18 cellular contexts compared by ENCODE assay signal in the genomic region with DNA sequence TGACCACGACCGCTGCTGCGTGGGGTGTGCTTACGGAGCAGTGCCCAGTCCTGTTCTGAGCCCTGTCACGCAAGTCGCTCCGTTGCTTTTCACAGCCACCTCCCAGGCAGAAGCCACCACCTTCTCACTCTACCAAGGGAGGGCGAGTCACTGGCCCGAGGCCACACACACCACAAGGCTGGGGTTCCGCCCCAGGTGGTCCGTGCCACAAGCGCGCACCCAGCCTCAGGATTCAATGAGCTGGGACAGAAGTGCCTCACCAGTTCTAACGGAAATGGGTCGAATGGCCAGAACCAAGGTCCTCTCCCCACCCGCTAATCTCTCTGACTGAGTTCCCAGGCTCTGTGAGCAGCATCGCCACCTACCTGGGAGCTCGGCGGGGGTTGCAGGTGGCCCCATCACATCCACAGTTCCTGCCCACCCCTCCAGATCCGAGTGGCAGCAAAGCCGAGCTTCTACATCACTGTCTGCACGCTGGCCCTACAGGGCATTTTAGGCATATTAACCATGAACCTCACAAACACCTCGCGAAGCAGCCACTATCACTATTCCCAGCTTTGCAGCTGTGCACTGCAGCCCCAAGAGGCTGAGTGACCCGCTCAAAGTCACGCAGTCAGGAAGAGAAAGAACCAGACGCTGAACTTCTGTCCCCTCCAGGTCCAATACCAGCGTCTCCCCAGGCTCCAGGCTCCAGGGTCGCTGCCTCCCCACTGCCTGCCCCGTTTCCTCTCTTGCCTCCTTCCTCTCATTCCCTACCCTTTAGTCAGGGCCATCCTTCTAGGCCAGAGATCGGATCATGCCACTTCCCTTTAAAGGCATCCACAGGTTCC.
A peak's percentile ranks its signal among the peaks of the same experiment; 100 is the strongest.
DNase-seq lines count a peak whose midpoint lies in the region; ATAC-seq and TF ChIP-seq lines count a peak whose summit lies in the region.
"Had no signal": no experiment of that assay in that cellular context is flagged by ENCODE, and none has a peak within 500 bp of the region (broad histone marks: within the 10 kb centered on the region; RNA-seq: fewer than 3 reads in every experiment).

No MANE protein-coding gene starts in this region.

- H3K79me2 ChIP-seq in osteoblast (ENCODE audit: insufficient read depth, low read length) = no peaks in the 10 kb centered on the region

- peaks cover 48% of the 10 kb centered on the region for H3K4me1 Mint-ChIP-seq in neural crest cell
- no peaks in the 10 kb centered on the region for H3K4me1 Mint-ChIP-seq in osteocyte (ENCODE audit: unreplicated experiment)

- peaks cover 5% of the 10 kb centered on the region for H3K27me3 ChIP-seq in osteoblast (ENCODE audit: insufficient read depth, low read length)
- H3K27me3 ChIP-seq: neutrophil had no signal

- H3K9me3 ChIP-seq in osteoblast (ENCODE audit: low read depth, low read length) = no peaks in the 10 kb centered on the region
- H3K9me3 ChIP-seq: esophagus muscularis mucosa, neutrophil, thoracic aorta had no signal

- no peak overlapping the region for H3K4me2 ChIP-seq in osteoblast (ENCODE audit: insufficient read depth, low read length)

- H3K27ac ChIP-seq in osteoblast (ENCODE audit: low read depth, low read length) = no peak overlapping the region
- H3K27ac ChIP-seq: neutrophil, thoracic aorta had no signal

- no peaks in the 10 kb centered on the region for H3K36me3 ChIP-seq in osteoblast (ENCODE audit: insufficient read depth, low read length)
- H3K36me3 ChIP-seq: esophagus muscularis mucosa, neutrophil, thoracic aorta had no signal

- H3K4me1 ChIP-seq in osteoblast (ENCODE audit: insufficient read depth, low read length) = no peaks in the 10 kb centered on the region

- no peaks in the 10 kb centered on the region for H3K36me3 Mint-ChIP-seq in neural crest cell (ENCODE audit: low read depth)
- H3K36me3 Mint-ChIP-seq in osteocyte (ENCODE audit: unreplicated experiment) = no peaks in the 10 kb centered on the region
- H3K36me3 Mint-ChIP-seq: brain had no signal

- H2AFZ ChIP-seq in osteoblast (ENCODE audit: low read length) = no peak overlapping the region

- H3K9me3 Mint-ChIP-seq in neural crest cell (no peaks in the 10 kb centered on the region), osteocyte (ENCODE audit: unreplicated experiment) (no peaks in the 10 kb centered on the region)
- H3K9me3 Mint-ChIP-seq: brain; T-helper 1 cell treated with Interleukin-12 subunit alpha and Interleukin-12 subunit beta and Interleukin-4 antibody, amounts not matched to agents 30 μg/mL and 1 μg/mL, for 36 hours had no signal

- H3K27me3 Mint-ChIP-seq in neural crest cell (ENCODE audit: low read depth) (no peaks in the 10 kb centered on the region), osteocyte (ENCODE audit: unreplicated experiment) (no peaks in the 10 kb centered on the region)

- no peak for TF ChIP-seq CTCF in neural crest cell (conservative IDR thresholded peaks at IDR 0.05)
- no peak for TF ChIP-seq CTCF in osteocyte (IDR thresholded peaks at IDR 0.05)
- TF ChIP-seq CTCF in osteoblast (IDR thresholded peaks at IDR 0.05; ENCODE audit: extremely low read depth, low read depth, low read length) = no peak

- no peak overlapping the region for H3K4me3 ChIP-seq in osteoblast (ENCODE audit: insufficient read depth, low read length)
- H3K4me3 ChIP-seq: esophagus muscularis mucosa, thoracic aorta had no signal

- no peaks in the 10 kb centered on the region for H4K20me1 ChIP-seq in osteoblast (ENCODE audit: insufficient read depth, low read length)

- DNase-seq in neural crest cell (ENCODE audit: low read depth, low spot score) (no peak), osteocyte (ENCODE audit: extremely low spot score, unreplicated experiment) (no peak), left colon (no peak), osteoblast (ENCODE audit: insufficient read length, low spot score, missing footprints) (no peak)
- DNase-seq: EL; GOT3; IMR-90; NCI-H524 treated with DMSO at 0.1 percent for 48 hours; stimulated activated CD4-positive, alpha-beta T cell treated with anti-CD3 and anti-CD28 coated beads, Interleukin-4, amount 100 ng/mL, for 24 hours had no signal

- H3K27ac Mint-ChIP-seq in neural crest cell (ENCODE audit: unreplicated experiment) (no peak overlapping the region), osteocyte (ENCODE audit: unreplicated experiment) (no peak overlapping the region)
- H3K27ac Mint-ChIP-seq: T-helper 1 cell treated with Interleukin-12 subunit alpha and Interleukin-12 subunit beta and Interleukin-4 antibody, amounts not matched to agents 30 μg/mL and 1 μg/mL, for 36 hours had no signal

- H3K4me3 Mint-ChIP-seq in neural crest cell (peak overlapping the region; percentile 22), osteocyte (ENCODE audit: unreplicated experiment) (no peak overlapping the region)
- H3K4me3 Mint-ChIP-seq: brain; T-helper 1 cell treated with Interleukin-12 subunit alpha and Interleukin-12 subunit beta and Interleukin-4 antibody, amounts not matched to agents 30 μg/mL and 1 μg/mL, for 36 hours had no signal

- ATAC-seq in GM19025 (IDR thresholded peaks at IDR 0.05; ENCODE audit: low read depth, unreplicated experiment) (peak; percentile 61), GM21576 (IDR thresholded peaks at IDR 0.05; ENCODE audit: unreplicated experiment) (peak; percentile 64), HG03442 (IDR thresholded peaks at IDR 0.05; ENCODE audit: unreplicated experiment) (peak; percentile 60), GM18868 (IDR thresholded peaks at IDR 0.05; ENCODE audit: unreplicated experiment) (no peak), left colon (no peak)

- intact Hi-C loops in left colon (cut with DNase I, micrococcal nuclease) = no loop called here

Comparison
In these comparisons a context has a peak if more than half of its experiments do, and no peak if none do; other contexts are left out.
1. ATAC-seq: peak in GM19025 (single experiment), GM21576 (single experiment) and HG03442 (single experiment); none in GM18868 (single experiment) and left colon (single experiment).